In the genomic region with DNA sequence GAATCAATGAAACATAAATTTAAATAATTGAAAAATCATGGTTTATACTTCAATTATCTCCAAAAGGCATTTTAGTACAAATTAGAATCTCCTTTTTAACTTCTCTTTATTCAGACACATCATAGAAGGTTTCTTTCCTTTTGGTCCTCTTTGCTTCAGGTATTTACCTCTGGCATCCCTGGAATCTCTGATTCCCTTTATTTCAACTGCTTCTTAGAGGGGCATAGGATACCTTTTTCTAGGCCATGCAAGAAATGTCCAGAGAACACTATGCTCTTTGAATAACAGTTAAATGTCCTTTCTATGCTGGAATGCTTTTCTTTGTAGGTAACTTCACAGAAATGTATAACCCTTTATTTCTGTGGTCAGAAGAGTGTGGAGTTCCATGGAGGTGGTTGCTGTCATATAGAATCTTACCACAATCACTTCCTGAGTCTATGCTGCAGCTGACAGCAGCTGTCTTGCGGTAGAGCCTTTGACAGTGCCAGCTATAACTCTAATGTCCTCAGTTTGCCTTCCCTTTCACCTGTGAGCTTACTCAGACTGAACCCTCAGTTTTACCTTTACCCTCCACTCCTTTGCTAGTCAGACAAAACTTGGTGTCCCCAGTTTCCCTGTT, we compare ENCODE assay signal across 8 cellular contexts. TPM values are rescaled to one million over a fixed set of nuclear protein-coding genes. Genes with fewer than 3 reads are reported as not detected.
A peak's percentile ranks its signal among the peaks of the same experiment; 100 is the strongest.
DNase-seq lines count a peak whose midpoint lies in the region; ATAC-seq and TF ChIP-seq lines count a peak whose summit lies in the region.

No MANE protein-coding gene starts in this region.

- ATAC-seq in DND-41 (ENCODE audit: insufficient read depth, low read depth) (peak; percentile 100), GM19463 (IDR thresholded peaks at IDR 0.05; ENCODE audit: unreplicated experiment) (peak; percentile 94), HG03280 (IDR thresholded peaks at IDR 0.05; ENCODE audit: unreplicated experiment) (peak; percentile 88)
- ATAC-seq in activated naive CD8-positive, alpha-beta T cell treated with anti-CD3 and anti-CD28 coated beads, Interleukin-2, amount 10 ng/mL, durations not matched to agents 7 days and 5 days (ENCODE audit: low read depth) = peak; percentile 96

- H3K27ac ChIP-seq in DND-41 (ENCODE audit: low read length) = peak overlapping the region; percentile 53

- DNase-seq in DND-41 (peak; percentile 76), glutamatergic neuron (no peak), HPDE6-E6E7 (ENCODE audit: extremely low spot score) (no peak), midbrain (lab: John Stamatoyannopoulos, UW) (no peak)
- DNase-seq in activated naive CD8-positive, alpha-beta T cell treated with anti-CD3 and anti-CD28 coated beads, Interleukin-2, amount 10 ng/mL, durations not matched to agents 7 days and 5 days = no peak
- DNase-seq in stimulated activated CD4-positive, alpha-beta T cell treated with anti-CD3 and anti-CD28 coated beads, Interleukin-4, amount 100 ng/mL, for 1 hour = no peak

- H3K36me3 Mint-ChIP-seq in activated naive CD8-positive, alpha-beta T cell treated with anti-CD3 and anti-CD28 coated beads, Interleukin-2, amount 10 ng/mL, durations not matched to agents 7 days and 5 days = no peaks in the 10 kb centered on the region
- H3K36me3 Mint-ChIP-seq in glutamatergic neuron (ENCODE audit: unreplicated experiment) = no peaks in the 10 kb centered on the region

- no peak overlapping the region for H3K9ac ChIP-seq in DND-41 (ENCODE audit: low read depth, low read length)

- TF ChIP-seq CTCF in DND-41 (IDR thresholded peaks at IDR 0.05; ENCODE audit: borderline replicate concordance, extremely low read depth, low read length, poor library complexity, severe bottlenecking) = no peak
- TF ChIP-seq CTCF in glutamatergic neuron (IDR thresholded peaks at IDR 0.05; ENCODE audit: partially characterized antibody, unreplicated experiment) = no peak

- no peaks in the 10 kb centered on the region for H3K9me3 Mint-ChIP-seq in activated naive CD8-positive, alpha-beta T cell treated with anti-CD3 and anti-CD28 coated beads, Interleukin-2, amount 10 ng/mL, durations not matched to agents 7 days and 5 days
- peaks cover 2% of the 10 kb centered on the region for H3K9me3 Mint-ChIP-seq in glutamatergic neuron (ENCODE audit: unreplicated experiment)

- peak overlapping the region; percentile 47 for H3K4me2 ChIP-seq in DND-41 (ENCODE audit: insufficient read depth, low read length)

- POLR2A ChIA-PET in activated naive CD8-positive, alpha-beta T cell treated with anti-CD3 and anti-CD28 coated beads, Interleukin-2, amount 10 ng/mL, durations not matched to agents 7 days and 5 days (lab: Charles Lee) = no interaction called here

- no peaks in the 10 kb centered on the region for H3K9me3 ChIP-seq in DND-41 (ENCODE audit: insufficient read depth, low read length, severe bottlenecking)

- H4K20me1 ChIP-seq in DND-41 (ENCODE audit: insufficient read depth, low read length) = peaks cover 3% of the 10 kb centered on the region; the same call in 1 of the 2 replicates

- H3K27me3 Mint-ChIP-seq in activated naive CD8-positive, alpha-beta T cell treated with anti-CD3 and anti-CD28 coated beads, Interleukin-2, amount 10 ng/mL, durations not matched to agents 7 days and 5 days = peaks cover 31% of the 10 kb centered on the region
- H3K27me3 Mint-ChIP-seq in glutamatergic neuron (ENCODE audit: unreplicated experiment) = peaks cover 2% of the 10 kb centered on the region

- H2AFZ ChIP-seq in DND-41 (ENCODE audit: low read depth, low read length) = no peak overlapping the region

- no peaks in the 10 kb centered on the region for H3K79me2 ChIP-seq in DND-41 (ENCODE audit: insufficient read depth, low read length)

- H3K4me1 Mint-ChIP-seq in activated naive CD8-positive, alpha-beta T cell treated with anti-CD3 and anti-CD28 coated beads, Interleukin-2, amount 10 ng/mL, durations not matched to agents 7 days and 5 days = peaks cover 14% of the 10 kb centered on the region
- H3K4me1 Mint-ChIP-seq in glutamatergic neuron (ENCODE audit: low read depth, unreplicated experiment) = peaks cover 3% of the 10 kb centered on the region

- no peak overlapping the region for H3K4me3 ChIP-seq in DND-41 (ENCODE audit: low read depth in 1 of 2, low read length in 2 of 2)

- no peaks in the 10 kb centered on the region for H3K36me3 ChIP-seq in DND-41 (ENCODE audit: insufficient read depth, low read length)

- H3K4me3 Mint-ChIP-seq in activated naive CD8-positive, alpha-beta T cell treated with anti-CD3 and anti-CD28 coated beads, Interleukin-2, amount 10 ng/mL, durations not matched to agents 7 days and 5 days = peak overlapping the region; percentile 75
- H3K4me3 Mint-ChIP-seq in glutamatergic neuron (ENCODE audit: unreplicated experiment) = no peak overlapping the region

- peaks cover 31% of the 10 kb centered on the region for H3K4me1 ChIP-seq in DND-41 (ENCODE audit: insufficient read depth, low read length)

- H3K27me3 ChIP-seq in DND-41 (ENCODE audit: insufficient read depth, low read length, poor library complexity) = peaks cover 5% of the 10 kb centered on the region

- peak overlapping the region; percentile 59 for H3K27ac Mint-ChIP-seq in activated naive CD8-positive, alpha-beta T cell treated with anti-CD3 and anti-CD28 coated beads, Interleukin-2, amount 10 ng/mL, durations not matched to agents 7 days and 5 days
- H3K27ac Mint-ChIP-seq in glutamatergic neuron (ENCODE audit: unreplicated experiment) = no peak overlapping the region

RNA-seq across cellular contexts. Expression of gene LAMC2, which starts 8.6 kb away (rescaled TPM):
- not detected for total RNA-seq in activated naive CD8-positive, alpha-beta T cell treated with anti-CD3 and anti-CD28 coated beads, Interleukin-2, amount 10 ng/mL, durations not matched to agents 7 days and 5 days
- total RNA-seq in glutamatergic neuron (ENCODE audit: unreplicated experiment) = 2.8 TPM
